Comparison of ENCODE assay signal across 8 cellular contexts in the genomic region with DNA sequence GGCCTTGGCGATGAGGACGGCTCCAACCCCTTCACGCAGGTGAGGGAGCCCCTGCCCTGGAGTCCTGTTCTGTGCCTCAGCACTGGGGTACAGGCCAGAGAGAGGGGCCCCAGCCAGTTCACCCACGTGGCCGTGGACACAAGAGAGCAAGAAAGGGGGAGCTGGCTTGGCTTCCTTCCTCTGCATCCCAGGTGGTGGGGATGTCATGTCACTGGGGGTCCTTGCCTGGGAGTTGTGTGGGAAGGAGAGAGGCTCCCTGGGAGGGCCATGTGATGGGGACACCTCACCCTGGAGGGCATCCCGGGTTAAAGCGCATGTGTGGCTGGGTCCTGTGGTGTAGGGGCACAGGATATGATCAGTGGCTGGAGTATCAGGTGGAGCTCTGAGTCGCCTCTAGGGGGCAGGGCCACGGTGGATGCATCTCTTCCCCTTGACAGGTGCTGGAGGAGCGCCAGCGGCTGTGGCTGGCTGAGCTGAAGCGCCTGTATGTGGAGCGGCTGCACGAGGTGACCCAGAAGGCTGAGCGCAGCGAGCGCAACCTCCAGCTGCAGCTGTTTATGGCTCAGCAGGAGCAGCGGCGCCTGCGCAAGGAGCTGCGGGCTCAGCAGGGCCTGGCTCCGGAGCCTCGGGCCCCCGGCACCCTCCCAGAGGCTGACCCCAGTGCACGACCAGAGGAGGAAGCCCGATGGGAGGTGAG. TPM values are rescaled to one million over a fixed set of nuclear protein-coding genes. Genes with fewer than 3 reads are reported as not detected.
DNase-seq lines count a peak whose midpoint lies in the region; ATAC-seq and TF ChIP-seq lines count a peak whose summit lies in the region.

No MANE protein-coding gene starts in this region.

- H3K4me3 Mint-ChIP-seq in activated T-cell treated with anti-CD3 and anti-CD28 coated beads, Interleukin-2, amount 50 U/mL, for 4 hours: no peak overlapping the region

- no peaks in the 10 kb centered on the region for H3K9me3 ChIP-seq in Panc1 (ENCODE audit: control insufficient read depth, insufficient read depth, low read depth, low read length)
- no peaks in the 10 kb centered on the region for H3K9me3 ChIP-seq in prostate gland

- no peak for TF ChIP-seq POLR2A in prostate gland (IDR thresholded peaks at IDR 0.05)

- H3K4me3 ChIP-seq in Panc1 (ENCODE audit: low read depth in 2 of 2, low read length in 2 of 2): no peak overlapping the region
- peak overlapping the region; percentile 35 for H3K4me3 ChIP-seq in fibroblast of villous mesenchyme (ENCODE audit: low read depth, low read length)
- H3K4me3 ChIP-seq in prostate gland: peak overlapping the region in 1 of 2 donors; percentile 24

- no TSS peak for BruUV-seq in Panc1 (replicated peaks; lab: Mats Ljungman, UMichigan)

- CTCF ChIA-PET in Panc1 (lab: Charles Lee): interaction anchor here (0.5 to 1.0 kb wide), 4 partner anchors 14 to 44 kb away, joined by 3 to 4 read pairs (median 4); no protein-coding TSS in a partner anchor

- 24% methylated on average over 23 of the region's 26 CpGs for WGBS in prostate gland

- peak; percentile 85 for DNase-seq in ELF-1 (ENCODE audit: low read depth, low spot score)
- DNase-seq in KBM-7: peak; percentile 93
- DNase-seq in Panc1 (ENCODE audit: low read depth, low spot score): no peak
- peak; percentile 73 for DNase-seq in activated T-cell treated with anti-CD3 and anti-CD28 coated beads, Interleukin-2, amount 50 U/mL, for 4 hours
- peak; percentile 76 for DNase-seq in fibroblast of villous mesenchyme (ENCODE audit: low read depth)
- DNase-seq in prostate gland (ENCODE audit: low spot score): peak; percentile 92
- DNase-seq in omental fat pad (ENCODE audit: low spot score): no peak

- H3K27me3 ChIP-seq in Panc1 (ENCODE audit: control insufficient read depth, insufficient read depth, low read length) (no peaks in the 10 kb centered on the region), prostate gland (replicated peaks; ENCODE audit: insufficient read depth) (no peaks in the 10 kb centered on the region)

- H3K4me1 Mint-ChIP-seq in activated T-cell treated with anti-CD3 and anti-CD28 coated beads, Interleukin-2, amount 50 U/mL, for 4 hours (ENCODE audit: low read depth): peaks cover 24% of the 10 kb centered on the region

- intact Hi-C loops in Panc1 (cut with micrococcal nuclease; ENCODE audit: unreplicated experiment): no loop called here
- intact Hi-C loops in prostate gland (cut with DNase I): no loop called here

- H3K36me3 ChIP-seq in Panc1 (ENCODE audit: control insufficient read depth, insufficient read depth, low read length) (no peaks in the 10 kb centered on the region), prostate gland (no peaks in the 10 kb centered on the region)

- ATAC-seq in GM21723 (IDR thresholded peaks at IDR 0.05; ENCODE audit: unreplicated experiment) (peak; percentile 75), Panc1 (peak; percentile 77), omental fat pad (ENCODE audit: low FRiP score) (no peak)
- peak; percentile 85 for ATAC-seq in activated T-cell treated with anti-CD3 and anti-CD28 coated beads, Interleukin-2, amount 50 U/mL, for 4 hours

- H3K4me1 ChIP-seq in Panc1 (ENCODE audit: control insufficient read depth, insufficient read depth, low read length) (peaks cover 7% of the 10 kb centered on the region; the same call in 1 of the 2 replicates), prostate gland (replicated peaks) (peaks cover 17% of the 10 kb centered on the region)

- no peaks in the 10 kb centered on the region for H3K9me3 Mint-ChIP-seq in activated T-cell treated with anti-CD3 and anti-CD28 coated beads, Interleukin-2, amount 50 U/mL, for 4 hours

- in situ Hi-C loops in KBM-7 (cut with MboI; ENCODE audit: low pct_unique_long_range_greater_than_20kb, low sequenced_read_pairs): no loop called here
- in situ Hi-C loops in Panc1 (cut with HindIII; ENCODE audit: low pct_unique_long_range_greater_than_20kb, low sequenced_read_pairs): no loop called here

- no peaks in the 10 kb centered on the region for H3K27me3 Mint-ChIP-seq in activated T-cell treated with anti-CD3 and anti-CD28 coated beads, Interleukin-2, amount 50 U/mL, for 4 hours (ENCODE audit: low read depth)

- POLR2A ChIA-PET in Panc1 (lab: Charles Lee): no interaction called here

- TF ChIP-seq CTCF in Panc1 (IDR thresholded peaks at IDR 0.05) (peak; percentile 79; the same call in 1 of the 2 replicates), fibroblast of villous mesenchyme (IDR thresholded peaks at IDR 0.05; ENCODE audit: insufficient read depth, low read depth, low read length) (peak; percentile 47), prostate gland (IDR thresholded peaks at IDR 0.05) (peak; percentile 22 to 73 (median 59)), omental fat pad (IDR thresholded peaks at IDR 0.05) (no peak)

- H3K36me3 Mint-ChIP-seq in activated T-cell treated with anti-CD3 and anti-CD28 coated beads, Interleukin-2, amount 50 U/mL, for 4 hours (ENCODE audit: insufficient read depth): no peaks in the 10 kb centered on the region

- H3K27ac ChIP-seq in Panc1 (ENCODE audit: low read length): no peak overlapping the region
- H3K27ac ChIP-seq in prostate gland: peak overlapping the region in 1 of 2 donors; percentile 38

RNA-seq across cellular contexts. Expression of a gene that starts 7.5 kb away (rescaled TPM):
- 2.3 TPM for total RNA-seq in Panc1 (2021; ENCODE audit: unreplicated experiment)
- 1.7 TPM for polyA plus RNA-seq in Panc1 (2012; ENCODE audit: insufficient read length)
- total RNA-seq in activated T-cell treated with anti-CD3 and anti-CD28 coated beads, Interleukin-2, amount 50 U/mL, for 4 hours: 1 to 10 TPM; 6.4 to 7.8 (median 7.6) TPM
- 0.43 and 0.64 TPM in 2 replicates for total RNA-seq in fibroblast of villous mesenchyme
- total RNA-seq in prostate gland: 1 to 10 TPM; 2.3 to 4.7 TPM
- total RNA-seq in omental fat pad: 1 to 10 TPM in 2 of 4 donors, under 1 TPM in 2; 0.84 to 3.5 (median 1.4) TPM

RNA-seq across cellular contexts. Expression of a gene that starts 10.0 kb away (rescaled TPM):
- total RNA-seq in Panc1 (2021; ENCODE audit: unreplicated experiment) (40.8 TPM), fibroblast of villous mesenchyme (22.0 and 22.9 TPM in 2 replicates), prostate gland (10 to 100 TPM; 33.7 to 39.1 TPM), omental fat pad (10 to 100 TPM; 22.9 to 37.5 (median 27.7) TPM)
- 56.8 TPM for polyA plus RNA-seq in Panc1 (2012; ENCODE audit: insufficient read length)
- total RNA-seq in activated T-cell treated with anti-CD3 and anti-CD28 coated beads, Interleukin-2, amount 50 U/mL, for 4 hours: 10 to 100 TPM; 34.6 to 41.2 (median 35.8) TPM

RNA-seq across cellular contexts. Expression of a gene that starts 32.9 kb away (rescaled TPM):
- total RNA-seq in Panc1 (2021; ENCODE audit: unreplicated experiment): 239 TPM
- 318 TPM for polyA plus RNA-seq in Panc1 (2012; ENCODE audit: insufficient read length)
- total RNA-seq in activated T-cell treated with anti-CD3 and anti-CD28 coated beads, Interleukin-2, amount 50 U/mL, for 4 hours: 100 to 1,000 TPM; 373 to 417 (median 409) TPM
- 88.1 and 102 TPM in 2 replicates for total RNA-seq in fibroblast of villous mesenchyme
- total RNA-seq in prostate gland: 100 to 1,000 TPM; 270 to 284 TPM
- total RNA-seq in omental fat pad: 100 to 1,000 TPM; 173 to 241 (median 221) TPM

Comparison
In these comparisons a context has a peak if more than half of its experiments do, and no peak if none do; other contexts are left out.
1. DNase-seq: peak in ELF-1 (single experiment), KBM-7 (single experiment), activated T-cell treated with anti-CD3 and anti-CD28 coated beads, Interleukin-2, amount 50 U/mL, for 4 hours (single experiment), fibroblast of villous mesenchyme (single experiment) and prostate gland (single experiment); none in Panc1 (single experiment) and omental fat pad (single experiment).
2. CTCF ChIP-seq: peak in Panc1 (single experiment), fibroblast of villous mesenchyme (single experiment) and prostate gland (4 of 4); none in omental fat pad (0 of 3).